In genomic region chr16:3282747-3283524, GRCh38 we compare ENCODE assay signal across 8 cellular contexts. TPM values are rescaled to one million over a fixed set of nuclear protein-coding genes. Genes with fewer than 3 reads are reported as not detected.
DNase-seq lines count a peak whose midpoint lies in the region; ATAC-seq and TF ChIP-seq lines count a peak whose summit lies in the region.

TSS of gene ZNF263 (plus strand) at chr16:3283491. CDS start at chr16:3283819, 328 bp downstream.

- H3K4me1 Mint-ChIP-seq in chondrocyte (ENCODE audit: low read depth) = peaks cover 29% of the 10 kb centered on the region

- no peaks in the 10 kb centered on the region for H3K27me3 Mint-ChIP-seq in chondrocyte (ENCODE audit: low read depth)

- H3K27me3 ChIP-seq in kidney epithelial cell (ENCODE audit: control insufficient read depth, insufficient read depth, low read length) = no peaks in the 10 kb centered on the region

- H3K9me3 Mint-ChIP-seq in chondrocyte (ENCODE audit: low read depth) = peaks cover 15% of the 10 kb centered on the region

- H3K4me3 ChIP-seq in kidney epithelial cell (ENCODE audit: low read depth, low read length) = peak within 1 kb of the TSS; percentile 91

- TF ChIP-seq POLR2A in GM19193 (IDR thresholded peaks at IDR 0.05; ENCODE audit: extremely low read depth, insufficient read depth, insufficient read length) = peak; percentile 73

- peak within 1 kb of the TSS; percentile 93 for H3K4me3 Mint-ChIP-seq in chondrocyte (ENCODE audit: unreplicated experiment)

- TF ChIP-seq CTCF in chondrocyte (IDR thresholded peaks at IDR 0.05) (no peak), kidney epithelial cell (IDR thresholded peaks at IDR 0.05; ENCODE audit: insufficient read depth, low read length, poor library complexity, severe bottlenecking) (no peak)

- H3K27ac Mint-ChIP-seq in chondrocyte (ENCODE audit: unreplicated experiment) = peak within 1 kb of the TSS; percentile 99

- peaks cover 1% of the 10 kb centered on the region for H3K36me3 ChIP-seq in kidney epithelial cell (ENCODE audit: control insufficient read depth, insufficient read depth, low read length)

- DNase-seq in AG20443 (ENCODE audit: low spot score) (peak; percentile 97), NCI-H510A treated with DMSO at 0.1 percent for 48 hours (lab: John Stamatoyannopoulos, UW) (peak; percentile 92), chondrocyte (ENCODE audit: low spot score) (peak; percentile 97), kidney epithelial cell (ENCODE audit: low read depth) (peak; percentile 90)
- DNase-seq in activated CD4-positive, alpha-beta T cell treated with anti-CD3 and anti-CD28 coated beads for 24 hours (ENCODE audit: low read depth in 2 of 2) = peak; percentile 85 to 86
- DNase-seq in stimulated activated CD4-positive, alpha-beta T cell treated with anti-CD3 and anti-CD28 coated beads, Interleukin-15, amount 100 ng/mL, for 48 hours (ENCODE audit: low read depth in 2 of 2) = peak; percentile 91

- ATAC-seq in HG03439 (IDR thresholded peaks at IDR 0.05; ENCODE audit: unreplicated experiment) = peak; percentile 77

- peaks cover 23% of the 10 kb centered on the region for H3K36me3 Mint-ChIP-seq in chondrocyte (ENCODE audit: low read depth)

RNA-seq across cellular contexts. Expression of gene ZNF263, which starts in this region (rescaled TPM):
- total RNA-seq in chondrocyte = 22.9 to 28.2 TPM (median 24.6 TPM) in 3 replicates
- 42.1 and 44.5 TPM in 2 replicates for total RNA-seq in kidney epithelial cell

Comparison
In these comparisons a context has a peak if more than half of its experiments do, and no peak if none do; other contexts are left out.
1. Peak in every context shown above with its lines: DNase-seq, ATAC-seq and H3K4me3 ChIP-seq.